1 cellular context compared by ENCODE assay signal in the genomic region with DNA sequence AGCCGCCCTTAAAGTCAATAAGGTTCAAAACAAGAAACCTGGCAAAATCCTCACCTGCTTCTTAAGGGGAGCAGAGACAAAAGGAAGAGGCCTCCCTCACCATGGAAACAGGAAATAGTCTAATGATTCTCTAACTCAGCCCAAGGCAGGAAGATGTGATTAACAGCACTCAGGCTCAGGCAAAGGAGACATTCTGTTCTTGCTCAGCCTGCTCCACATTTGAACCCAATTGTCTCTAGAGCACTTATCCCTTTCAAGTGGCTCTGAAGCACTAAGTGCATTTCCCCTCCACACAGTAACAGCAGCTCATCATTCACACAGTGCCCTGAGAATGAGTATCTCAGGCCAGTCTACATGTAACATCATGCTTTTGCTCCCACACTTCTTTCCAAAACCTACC.
TF ChIP-seq lines count a peak whose summit lies in the region.

No MANE protein-coding gene starts in this region.

TF ChIP-seq in WTC11, 78 proteins besides CTCF, POLR2A, EP300 and RAD21 (continued from another document):
- TF ChIP-seq ZNF425 (CRISPR knock-in tag; conservative IDR thresholded peaks at IDR 0.05), result no peak
- no peak for TF ChIP-seq ATF2 (CRISPR knock-in tag; IDR thresholded peaks at IDR 0.05; ENCODE audit: borderline replicate concordance, low read depth)
